ENCODE assay signal across 20 cellular contexts in the genomic region with DNA sequence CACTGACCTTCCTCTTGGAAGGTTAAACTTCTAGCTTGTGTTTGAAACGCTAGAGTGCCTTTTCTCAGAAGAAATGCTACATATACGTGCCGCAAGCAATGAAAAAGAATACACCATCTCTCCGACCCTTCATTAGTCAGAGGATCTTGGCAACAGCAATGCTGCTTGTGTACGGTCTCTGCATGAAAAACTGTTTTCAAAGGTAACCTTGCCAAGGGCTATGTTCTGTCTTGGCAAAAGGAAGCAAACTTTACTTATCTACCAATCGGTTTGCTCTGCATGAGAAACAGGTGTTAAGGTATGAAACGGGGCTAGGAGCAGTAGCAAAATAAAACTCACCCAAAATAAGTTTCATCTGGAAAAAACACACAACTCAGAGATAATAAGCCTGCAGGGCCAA.
DNase-seq lines count a peak whose midpoint lies in the region; ATAC-seq and TF ChIP-seq lines count a peak whose summit lies in the region.
"Had no signal": no experiment of that assay in that cellular context is flagged by ENCODE, and none has a peak within 500 bp of the region (broad histone marks: within the 10 kb centered on the region; RNA-seq: fewer than 3 reads in every experiment).

No MANE protein-coding gene starts in this region.

- no peak for TF ChIP-seq CTCF in LNCaP clone FGC (IDR thresholded peaks at IDR 0.05; ENCODE audit: control insufficient read depth, extremely low read depth, insufficient read depth)
- no peak for TF ChIP-seq CTCF in fibroblast of mammary gland (conservative IDR thresholded peaks at IDR 0.05; ENCODE audit: control insufficient read depth, insufficient read depth, low read depth, low read length)

- no peak overlapping the region for H3K4me3 ChIP-seq in LNCaP clone FGC (ENCODE audit: low read depth, low read length)
- H3K4me3 ChIP-seq in fibroblast of mammary gland (ENCODE audit: control insufficient read depth, low read depth, low read length) = no peak overlapping the region
- H3K4me3 ChIP-seq: prostate gland, smooth muscle cell, stomach had no signal

- ATAC-seq in GM19452 (IDR thresholded peaks at IDR 0.05; ENCODE audit: unreplicated experiment) = no peak
- no peak for ATAC-seq in HG02759 (IDR thresholded peaks at IDR 0.05; ENCODE audit: unreplicated experiment)
- ATAC-seq: natural killer cell had no signal

- peak; percentile 78 for DNase-seq in LNCaP clone FGC (ENCODE audit: low read depth)
- DNase-seq in astrocyte of the hippocampus (ENCODE audit: low read depth, low spot score) = peak; percentile 61
- peak; percentile 15 for DNase-seq in fibroblast of mammary gland (ENCODE audit: low read depth)
- DNase-seq in pons (ENCODE audit: low spot score) = peak; percentile 12
- no peak for DNase-seq in HCEC 1CT
- DNase-seq: activated CD4-positive, alpha-beta T cell treated with anti-CD3 and anti-CD28 coated beads, Interleukin-2, amount 10 ng/mL, durations not matched to agents 7 days and 5 days; activated effector memory CD4-positive, alpha-beta T cell treated with Interleukin-2 at 50 U/mL for 16 hours; BE2C; Calu3; effector CD8-positive, alpha-beta T cell; H7; islet precursor cell; natural killer cell; NCI-H187 treated with DMSO at 0.1 percent for 48 hours; stimulated activated CD4-positive, alpha-beta T cell treated with anti-CD3 and anti-CD28 coated beads, Interleukin-4, amount 100 ng/mL, for 1 hour; stomach had no signal
